In genomic region chr10:97640174-97640867, GRCh38 we compare ENCODE assay signal across 8 cellular contexts. TPM values are rescaled to one million over a fixed set of nuclear protein-coding genes. Genes with fewer than 3 reads are reported as not detected.
DNase-seq lines count a peak whose midpoint lies in the region; ATAC-seq and TF ChIP-seq lines count a peak whose summit lies in the region.

Gene PI4K2A (plus strand): TSS chr10:97640671. CDS start chr10:97640743, 72 bp downstream.

- TF ChIP-seq CTCF in BJ (IDR thresholded peaks at IDR 0.05; ENCODE audit: insufficient read depth, low read depth, low read length) (no peak), choroid plexus epithelial cell (conservative IDR thresholded peaks at IDR 0.05; ENCODE audit: low read depth, low read length) (no peak)

- POLR2A ChIA-PET in BJ (lab: Charles Lee), result interaction anchor here (0.6 kb wide), 2 partner anchors 14 to 286 kb away, joined by 3 to 8 read pairs; no protein-coding TSS in a partner anchor

- H3K4me3 ChIP-seq in BJ (ENCODE audit: low read depth, low read length), result peak within 1 kb of the TSS; percentile 75
- H3K4me3 ChIP-seq in choroid plexus epithelial cell (ENCODE audit: low read depth, low read length), result peak within 1 kb of the TSS; percentile 81

- no peaks in the 10 kb centered on the region for H3K36me3 ChIP-seq in BJ (ENCODE audit: control insufficient read depth, insufficient read depth, low read length)

- no peaks in the 10 kb centered on the region for H3K27me3 ChIP-seq in BJ (ENCODE audit: control insufficient read depth, insufficient read depth, low read length)

- ATAC-seq in HG03457 (IDR thresholded peaks at IDR 0.05; ENCODE audit: unreplicated experiment), result peak; percentile 98

- CTCF ChIA-PET in BJ (lab: Yijun Ruan, JAX), result interaction anchor here (0.9 to 1.4 kb wide), 3 partner anchors 8 to 36 kb away, joined by 3 to 4 read pairs (median 3); no protein-coding TSS in a partner anchor

- peak; percentile 95 for DNase-seq in BJ (ENCODE audit: low read depth)
- DNase-seq in GM19240 (ENCODE audit: insufficient read length, low spot score), result peak; percentile 93
- DNase-seq in NCI-H524 (lab: John Stamatoyannopoulos, UW), result peak; percentile 86 to 93
- peak; percentile 98 to 99 for DNase-seq in activated CD4-positive, alpha-beta T cell treated with anti-CD3 and anti-CD28 coated beads for 24 hours (ENCODE audit: low read depth in 2 of 2)
- DNase-seq in choroid plexus epithelial cell (ENCODE audit: low read depth), result peak; percentile 100
- peak; percentile 99 for DNase-seq in kidney glomerular epithelial cell (lab: John Stamatoyannopoulos, UW)
- DNase-seq in stimulated activated CD4-positive, alpha-beta T cell treated with anti-CD3 and anti-CD28 coated beads, Interleukin-15, amount 100 ng/mL, for 48 hours (ENCODE audit: low read depth in 2 of 2), result peak; percentile 99

RNA-seq across cellular contexts. Expression of gene PI4K2A, which starts in this region (rescaled TPM):
- polyA plus RNA-seq in BJ (2011; rRNA removed), result 29.3 and 34.6 TPM in 2 replicates
- 13.1 and 18.1 TPM in 2 replicates for polyA minus RNA-seq in BJ (2011; rRNA and poly(A)+ RNA removed)

Comparison
In these comparisons a context has a peak if more than half of its experiments do, and no peak if none do; other contexts are left out.
1. Peak in every context shown above with its lines: DNase-seq, ATAC-seq and H3K4me3 ChIP-seq.